12 cellular contexts compared by ENCODE assay signal in genomic region chr22:39408807-39409206, GRCh38. TPM values are rescaled to one million over a fixed set of nuclear protein-coding genes. Genes with fewer than 3 reads are reported as not detected.
"Had no signal": no experiment of that assay in that cellular context is flagged by ENCODE, and none has a peak within 500 bp of the region (broad histone marks: within the 10 kb centered on the region; RNA-seq: fewer than 3 reads in every experiment).

No MANE protein-coding gene starts in this region.

- H3K27me3 Mint-ChIP-seq: activated CD8-positive, alpha-beta T cell treated with anti-CD3 and anti-CD28 coated beads for 36 hours; activated naive CD4-positive, alpha-beta T cell treated with anti-CD3 and anti-CD28 coated beads, Interleukin-2, amount 50 U/mL, for 24 hours had no signal

- DNase-seq: activated CD4-positive, CD25-positive, alpha-beta regulatory T cell treated with anti-CD3 and anti-CD28 coated beads, Interleukin-2, amount 50 U/mL, for 72 hours; activated CD8-positive, alpha-beta memory T cell treated with anti-CD3 and anti-CD28 coated beads, Interleukin-2, amount 50 U/mL, for 48 hours; activated CD8-positive, alpha-beta T cell treated with anti-CD3 and anti-CD28 coated beads for 36 hours; mesendoderm; stimulated activated CD4-positive, alpha-beta T cell treated with anti-CD3 and anti-CD28 coated beads, Interleukin-4, amount 100 ng/mL, for 1 hour; stimulated activated CD8-positive, alpha-beta memory T cell treated with anti-CD3 and anti-CD28 coated beads, Interleukin-4, amount 100 ng/mL, for 48 hours; trophoblast cell had no signal

- H3K4me3 Mint-ChIP-seq: activated CD8-positive, alpha-beta T cell treated with anti-CD3 and anti-CD28 coated beads for 36 hours; activated naive CD4-positive, alpha-beta T cell treated with anti-CD3 and anti-CD28 coated beads, Interleukin-2, amount 50 U/mL, for 24 hours; nephron had no signal

- H3K9me3 Mint-ChIP-seq: activated naive CD4-positive, alpha-beta T cell treated with anti-CD3 and anti-CD28 coated beads, Interleukin-2, amount 50 U/mL, for 24 hours; nephron had no signal

- ATAC-seq: activated CD8-positive, alpha-beta T cell treated with anti-CD3 and anti-CD28 coated beads for 36 hours; left ventricle myocardium superior had no signal

- H3K27ac Mint-ChIP-seq: activated CD8-positive, alpha-beta T cell treated with anti-CD3 and anti-CD28 coated beads for 36 hours; activated naive CD4-positive, alpha-beta T cell treated with anti-CD3 and anti-CD28 coated beads, Interleukin-2, amount 50 U/mL, for 24 hours; nephron had no signal

RNA-seq across cellular contexts. Expression of gene MGAT3, which starts 48.0 kb away (rescaled TPM):
- total RNA-seq: dermis microvascular lymphatic vessel endothelial cell, osteoblast had no signal
